ENCODE assay signal across 19 cellular contexts in the genomic region with DNA sequence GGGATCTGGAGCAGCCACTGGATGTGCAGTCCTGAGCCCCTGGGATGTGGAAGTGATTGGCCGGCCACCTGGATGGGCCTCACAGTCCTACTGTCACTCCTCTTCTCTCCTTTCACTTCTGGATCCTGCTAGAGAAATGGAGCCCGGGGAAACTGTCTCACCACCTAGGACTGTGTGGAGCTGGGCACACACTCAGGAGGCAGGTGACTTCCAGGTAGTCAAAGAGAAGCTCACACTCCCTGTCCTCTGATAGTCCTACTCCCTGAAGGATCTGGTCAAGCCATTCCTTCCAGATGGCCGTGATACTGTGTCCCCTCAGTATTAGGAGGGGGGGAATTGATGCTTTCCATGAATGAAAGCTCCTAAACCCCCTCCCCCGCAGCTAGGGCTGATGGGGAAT.
DNase-seq lines count a peak whose midpoint lies in the region; ATAC-seq and TF ChIP-seq lines count a peak whose summit lies in the region.
"Had no signal": no experiment of that assay in that cellular context is flagged by ENCODE, and none has a peak within 500 bp of the region (broad histone marks: within the 10 kb centered on the region; RNA-seq: fewer than 3 reads in every experiment).

No MANE protein-coding gene starts in this region.

- no peaks in the 10 kb centered on the region for H4K20me1 ChIP-seq in smooth muscle cell (ENCODE audit: low read depth)

- peaks cover 42% of the 10 kb centered on the region for H3F3A ChIP-seq in smooth muscle cell (ENCODE audit: low read depth)

- H3K4me3 ChIP-seq in muscle layer of colon (ENCODE audit: low read depth in 1 of 2, low read length in 2 of 2) (no peak overlapping the region), smooth muscle cell (no peak overlapping the region), mucosa of descending colon (no peak overlapping the region), esophagus muscularis mucosa (no peak overlapping the region)
- H3K4me3 ChIP-seq: HAP-1, Peyer's patch had no signal

- no peaks in the 10 kb centered on the region for H3K9me3 Mint-ChIP-seq in dendritic cell treated with granulocyte-macrophage colony-stimulating factor and Interleukin-4, amounts not matched to agents 40 ng/mL and 50 ng/mL, for 4 days

- H3K27ac ChIP-seq in muscle layer of colon (ENCODE audit: low read depth, low read length) (peak overlapping the region; percentile 90), smooth muscle cell (ENCODE audit: low read depth) (peak overlapping the region; percentile 89), esophagus muscularis mucosa (replicated peaks in 1 of 4) (no peak overlapping the region)
- H3K27ac ChIP-seq: HL-60 had no signal

- no peak overlapping the region for H3K9ac ChIP-seq in muscle layer of colon (ENCODE audit: low read length)
- no peak overlapping the region for H3K9ac ChIP-seq in smooth muscle cell (ENCODE audit: low read depth)

- intact Hi-C loops in dendritic cell treated with granulocyte-macrophage colony-stimulating factor and Interleukin-4, amounts not matched to agents 40 ng/mL and 50 ng/mL, for 4 days (cut with micrococcal nuclease), result no loop called here
- intact Hi-C loops in mucosa of descending colon (cut with DNase I, micrococcal nuclease), result no loop called here
- intact Hi-C loops in esophagus muscularis mucosa (cut with DNase I), result no loop called here

- TF ChIP-seq POLR2A in esophagus muscularis mucosa (IDR thresholded peaks at IDR 0.05; ENCODE audit: low read depth), result no peak

- H3K4me1 Mint-ChIP-seq in dendritic cell treated with granulocyte-macrophage colony-stimulating factor and Interleukin-4, amounts not matched to agents 40 ng/mL and 50 ng/mL, for 4 days (ENCODE audit: low read depth), result peaks cover 49% of the 10 kb centered on the region

- no peak for TF ChIP-seq CTCF in smooth muscle cell (IDR thresholded peaks at IDR 0.05; ENCODE audit: borderline replicate concordance, insufficient read depth, poor library complexity, severe bottlenecking)
- no peak for TF ChIP-seq CTCF in mucosa of descending colon (IDR thresholded peaks at IDR 0.05)
- TF ChIP-seq CTCF in esophagus muscularis mucosa (IDR thresholded peaks at IDR 0.05), result no peak

- no peak overlapping the region for H3K4me3 Mint-ChIP-seq in dendritic cell treated with granulocyte-macrophage colony-stimulating factor and Interleukin-4, amounts not matched to agents 40 ng/mL and 50 ng/mL, for 4 days
- H3K4me3 Mint-ChIP-seq: CD14-positive monocyte had no signal

- no peaks in the 10 kb centered on the region for H3K9me3 ChIP-seq in muscle layer of colon (ENCODE audit: low read length)
- H3K9me3 ChIP-seq in smooth muscle cell (replicated peaks; ENCODE audit: low read depth), result no peaks in the 10 kb centered on the region
- H3K9me3 ChIP-seq in mucosa of descending colon, result no peaks in the 10 kb centered on the region
- no peaks in the 10 kb centered on the region for H3K9me3 ChIP-seq in esophagus muscularis mucosa
- H3K9me3 ChIP-seq: HAP-1, Peyer's patch had no signal

- no peak overlapping the region for H2AFZ ChIP-seq in smooth muscle cell (ENCODE audit: low read depth)

- H3K27ac Mint-ChIP-seq in dendritic cell treated with granulocyte-macrophage colony-stimulating factor and Interleukin-4, amounts not matched to agents 40 ng/mL and 50 ng/mL, for 4 days, result peak overlapping the region; percentile 15
- H3K27ac Mint-ChIP-seq: CD14-positive monocyte had no signal

- H3K27me3 Mint-ChIP-seq in dendritic cell treated with granulocyte-macrophage colony-stimulating factor and Interleukin-4, amounts not matched to agents 40 ng/mL and 50 ng/mL, for 4 days, result peaks cover 2% of the 10 kb centered on the region

- DNase-seq in smooth muscle cell (lab: John Stamatoyannopoulos, UW; ENCODE audit: unreplicated experiment), result no peak
- no peak for DNase-seq in COLO668 (lab: John Stamatoyannopoulos, UW; ENCODE audit: unreplicated experiment)
- DNase-seq in mucosa of descending colon, result no peak
- no peak for DNase-seq in esophagus muscularis mucosa (ENCODE audit: extremely low spot score)
- DNase-seq: DMS 273 treated with DMSO at 0.1 percent for 48 hours; NCI-H1417; NCI-H187; NCI-H2107; NCI-H510A; NCI-H748 treated with DMSO at 0.1 percent for 48 hours; NK-92 treated with Interleukin-12 subunit alpha and Interleukin-12 subunit beta, amount 100 ng/mL, for 24 hours had no signal

- H3K36me3 Mint-ChIP-seq in dendritic cell treated with granulocyte-macrophage colony-stimulating factor and Interleukin-4, amounts not matched to agents 40 ng/mL and 50 ng/mL, for 4 days (ENCODE audit: low read depth), result no peaks in the 10 kb centered on the region

- H3K27me3 ChIP-seq in muscle layer of colon (ENCODE audit: control insufficient read depth in 1 of 2, insufficient read depth in 2 of 2, low read length in 2 of 2), result no peaks in the 10 kb centered on the region
- H3K27me3 ChIP-seq in smooth muscle cell (ENCODE audit: low read depth), result no peaks in the 10 kb centered on the region
- no peaks in the 10 kb centered on the region for H3K27me3 ChIP-seq in esophagus muscularis mucosa
- H3K27me3 ChIP-seq: Peyer's patch had no signal

- H3K4me1 ChIP-seq in muscle layer of colon (ENCODE audit: insufficient read depth, low read length), result peaks cover 70% of the 10 kb centered on the region
- H3K4me1 ChIP-seq in smooth muscle cell (ENCODE audit: low read depth), result peaks cover 56% of the 10 kb centered on the region
- no peaks in the 10 kb centered on the region for H3K4me1 ChIP-seq in mucosa of descending colon (ENCODE audit: low read depth)
- H3K4me1 ChIP-seq in esophagus muscularis mucosa, result peaks cover 32 to 53% (median 47%) of the 10 kb centered on the region in 4 donors
- H3K4me1 ChIP-seq: HAP-1 had no signal

- no peak for ATAC-seq in GM19395 (IDR thresholded peaks at IDR 0.05; ENCODE audit: unreplicated experiment)
- no peak for ATAC-seq in mucosa of descending colon
- ATAC-seq: Right ventricle myocardium inferior had no signal

- H3K36me3 ChIP-seq in muscle layer of colon (ENCODE audit: insufficient read depth, low read length) (no peaks in the 10 kb centered on the region), smooth muscle cell (ENCODE audit: low read depth) (no peaks in the 10 kb centered on the region), mucosa of descending colon (ENCODE audit: low read depth) (no peaks in the 10 kb centered on the region), esophagus muscularis mucosa (no peaks in the 10 kb centered on the region)
- H3K36me3 ChIP-seq: HAP-1, Peyer's patch had no signal

- 94% methylated on average over 4 of the region's 4 CpGs for WGBS in smooth muscle cell (ENCODE audit: low lambda C conversion rate)
- WGBS in esophagus muscularis mucosa, result 100% methylated on average over 3 of the region's 4 CpGs

- no peak overlapping the region for H3K4me2 ChIP-seq in smooth muscle cell

- H3K79me2 ChIP-seq in smooth muscle cell (ENCODE audit: low read depth), result no peaks in the 10 kb centered on the region

- TF ChIP-seq EP300 in esophagus muscularis mucosa (IDR thresholded peaks at IDR 0.05), result no peak

Comparison
In these comparisons a context has a peak if more than half of its experiments do, and no peak if none do; other contexts are left out.
1. H3K27ac ChIP-seq: peak in muscle layer of colon (single experiment) and smooth muscle cell (single experiment); none in esophagus muscularis mucosa (0 of 4).